In genomic region chr14:93332853-93333630, GRCh38 we compare ENCODE assay signal across 1 cellular context.
A peak's percentile ranks its signal among the peaks of the same experiment; 100 is the strongest.
TF ChIP-seq lines count a peak whose summit lies in the region.

A gene with protein sequence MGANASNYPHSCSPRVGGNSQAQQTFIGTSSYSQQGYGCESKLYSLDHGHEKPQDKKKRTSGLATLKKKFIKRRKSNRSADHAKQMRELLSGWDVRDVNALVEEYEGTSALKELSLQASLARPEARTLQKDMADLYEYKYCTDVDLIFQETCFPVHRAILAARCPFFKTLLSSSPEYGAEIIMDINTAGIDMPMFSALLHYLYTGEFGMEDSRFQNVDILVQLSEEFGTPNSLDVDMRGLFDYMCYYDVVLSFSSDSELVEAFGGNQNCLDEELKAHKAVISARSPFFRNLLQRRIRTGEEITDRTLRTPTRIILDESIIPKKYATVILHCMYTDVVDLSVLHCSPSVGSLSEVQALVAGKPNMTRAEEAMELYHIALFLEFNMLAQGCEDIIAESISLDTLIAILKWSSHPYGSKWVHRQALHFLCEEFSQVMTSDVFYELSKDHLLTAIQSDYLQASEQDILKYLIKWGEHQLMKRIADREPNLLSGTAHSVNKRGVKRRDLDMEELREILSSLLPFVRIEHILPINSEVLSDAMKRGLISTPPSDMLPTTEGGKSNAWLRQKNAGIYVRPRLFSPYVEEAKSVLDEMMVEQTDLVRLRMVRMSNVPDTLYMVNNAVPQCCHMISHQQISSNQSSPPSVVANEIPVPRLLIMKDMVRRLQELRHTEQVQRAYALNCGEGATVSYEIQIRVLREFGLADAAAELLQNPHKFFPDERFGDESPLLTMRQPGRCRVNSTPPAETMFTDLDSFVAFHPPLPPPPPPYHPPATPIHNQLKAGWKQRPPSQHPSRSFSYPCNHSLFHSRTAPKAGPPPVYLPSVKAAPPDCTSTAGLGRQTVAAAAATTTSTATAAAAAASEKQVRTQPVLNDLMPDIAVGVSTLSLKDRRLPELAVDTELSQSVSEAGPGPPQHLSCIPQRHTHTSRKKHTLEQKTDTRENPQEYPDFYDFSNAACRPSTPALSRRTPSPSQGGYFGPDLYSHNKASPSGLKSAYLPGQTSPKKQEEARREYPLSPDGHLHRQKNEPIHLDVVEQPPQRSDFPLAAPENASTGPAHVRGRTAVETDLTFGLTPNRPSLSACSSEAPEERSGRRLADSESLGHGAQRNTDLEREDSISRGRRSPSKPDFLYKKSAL (minus strand): TSS chr14:93333036. CDS start chr14:93296051, 36,985 bp downstream.

TF ChIP-seq in H1, 55 proteins besides CTCF, POLR2A, EP300 and RAD21 (continues in another document):
- TF ChIP-seq JUN (IDR thresholded peaks at IDR 0.05; ENCODE audit: low read depth, low read length) (no peak), RXRA (IDR thresholded peaks at IDR 0.05; ENCODE audit: insufficient read depth, low read depth, low read length) (no peak), BACH1 (IDR thresholded peaks at IDR 0.05; ENCODE audit: low read length) (peak; percentile 57; the same call in 1 of the 2 replicates), BCL11A (IDR thresholded peaks at IDR 0.05; ENCODE audit: low read depth in 2 of 2, low read length in 2 of 2) (no peak), YY1 (IDR thresholded peaks at IDR 0.05; ENCODE audit: low read depth, low read length) (peak; percentile 93), TAF1 (IDR thresholded peaks at IDR 0.05; ENCODE audit: low read depth, low read length) (peak; percentile 80), HDAC2 (IDR thresholded peaks at IDR 0.05; ENCODE audit: borderline replicate concordance in 1 of 2, low read depth in 2 of 2, low read length in 2 of 2) (peak in 1 of 2 experiments; percentile 72; a peak in 1 of 4 replicates), HDAC6 (IDR thresholded peaks at IDR 0.05; ENCODE audit: low read depth, low read length) (no peak), RNF2 (IDR thresholded peaks at IDR 0.05; ENCODE audit: borderline replicate concordance, low read depth, low read length, missing control alignments, poor library complexity, severe bottlenecking) (no peak), ASH2L (IDR thresholded peaks at IDR 0.05; ENCODE audit: low read length) (peak; percentile 15), GTF2F1 (IDR thresholded peaks at IDR 0.05; ENCODE audit: borderline replicate concordance, low read depth, low read length) (peak; percentile 56; the same call in 1 of the 2 replicates), SIX5 (IDR thresholded peaks at IDR 0.05; ENCODE audit: low read depth, low read length) (no peak), TBP (IDR thresholded peaks at IDR 0.05; ENCODE audit: low read depth, low read length) (peak; percentile 61; the same call in 1 of the 2 replicates), GABPA (IDR thresholded peaks at IDR 0.05; ENCODE audit: borderline replicate concordance, insufficient read depth, low read length) (no peak), CTBP2 (IDR thresholded peaks at IDR 0.05; ENCODE audit: borderline replicate concordance, insufficient read depth, insufficient read length, low read length) (no peak), SAP30 (IDR thresholded peaks at IDR 0.05; ENCODE audit: insufficient read depth, insufficient replicate concordance, low read length) (peak; percentile 74), FOSL1 (IDR thresholded peaks at IDR 0.05; ENCODE audit: insufficient read depth, low read depth, low read length) (no peak), KDM4A (IDR thresholded peaks at IDR 0.05; ENCODE audit: low read depth, low read length, severe bottlenecking) (peak; percentile 38), BRCA1 (IDR thresholded peaks at IDR 0.05; ENCODE audit: low read depth, low read length) (no peak), SP1 (IDR thresholded peaks at IDR 0.05; ENCODE audit: low read depth, low read length) (no peak), KDM5A (IDR thresholded peaks at IDR 0.05; ENCODE audit: low read length) (0 out of 2 replicates have a peak, but pooled peaks have one; percentile 36), SP2 (IDR thresholded peaks at IDR 0.05; ENCODE audit: low read length) (no peak), MAFK (IDR thresholded peaks at IDR 0.05; ENCODE audit: low read depth, low read length) (no peak), SIRT6 (IDR thresholded peaks at IDR 0.05; ENCODE audit: low read length) (no peak), CHD2 (IDR thresholded peaks at IDR 0.05; ENCODE audit: low read length) (no peak), TEAD4 (IDR thresholded peaks at IDR 0.05; ENCODE audit: low read depth, low read length) (0 out of 2 replicates have a peak, but pooled peaks have one; percentile 1), CBX5 (IDR thresholded peaks at IDR 0.05; ENCODE audit: low read depth, low read length) (no peak), ATF2 (IDR thresholded peaks at IDR 0.05; ENCODE audit: low read length) (no peak), TCF12 (IDR thresholded peaks at IDR 0.05; ENCODE audit: low read depth, low read length) (no peak), SRF (IDR thresholded peaks at IDR 0.05; ENCODE audit: low read depth, low read length) (no peak), CREB1 (IDR thresholded peaks at IDR 0.05) (peak; percentile 81), CHD1 (IDR thresholded peaks at IDR 0.05; ENCODE audit: low read depth, low read length) (no peak), POLR2AphosphoS5 (IDR thresholded peaks at IDR 0.05; ENCODE audit: low read depth, low read length) (no peak), RFX5 (IDR thresholded peaks at IDR 0.05; ENCODE audit: borderline replicate concordance, low read depth, low read length) (no peak), NANOG (IDR thresholded peaks at IDR 0.05; ENCODE audit: insufficient read depth, low read depth, low read length, poor library complexity, severe bottlenecking) (no peak), EZH2 (IDR thresholded peaks at IDR 0.05; ENCODE audit: low read depth, low read length, severe bottlenecking) (no peak), EGR1 (IDR thresholded peaks at IDR 0.05; ENCODE audit: borderline replicate concordance, low read depth, low read length) (no peak), PHF8 (conservative IDR thresholded peaks at IDR 0.05; ENCODE audit: low read depth, low read length) (peak; percentile 56; the same call in 1 of the 2 replicates), E2F6 (IDR thresholded peaks at IDR 0.05) (peak; percentile 89), SP4 (IDR thresholded peaks at IDR 0.05; ENCODE audit: low read length) (no peak), CEBPB (IDR thresholded peaks at IDR 0.05; ENCODE audit: low read depth, low read length) (no peak), RBBP5 (IDR thresholded peaks at IDR 0.05; ENCODE audit: borderline replicate concordance, low read depth, low read length) (0 out of 2 replicates have a peak, but pooled peaks have one; percentile 67), TAF7 (optimal IDR thresholded peaks at IDR 0.05; ENCODE audit: borderline replicate concordance, low read depth, low read length) (peak; percentile 32), MAX (IDR thresholded peaks at IDR 0.05) (peak; percentile 89), NRF1 (IDR thresholded peaks at IDR 0.05; ENCODE audit: low read depth, low read length) (peak; percentile 72), POU5F1 (IDR thresholded peaks at IDR 0.05; ENCODE audit: low read depth, low read length) (no peak), JUND (IDR thresholded peaks at IDR 0.05; ENCODE audit: low read length) (no peak; the same call in 1 of the 2 replicates), SUZ12 (IDR thresholded peaks at IDR 0.05; ENCODE audit: low read length) (no peak)
- TF ChIP-seq, protein P1, sequence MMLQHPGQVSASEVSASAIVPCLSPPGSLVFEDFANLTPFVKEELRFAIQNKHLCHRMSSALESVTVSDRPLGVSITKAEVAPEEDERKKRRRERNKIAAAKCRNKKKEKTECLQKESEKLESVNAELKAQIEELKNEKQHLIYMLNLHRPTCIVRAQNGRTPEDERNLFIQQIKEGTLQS (IDR thresholded peaks at IDR 0.05; ENCODE audit: insufficient read depth, low read depth, low read length) = peak; percentile 67; the same call in 1 of the 2 replicates
- TF ChIP-seq, protein P2, sequence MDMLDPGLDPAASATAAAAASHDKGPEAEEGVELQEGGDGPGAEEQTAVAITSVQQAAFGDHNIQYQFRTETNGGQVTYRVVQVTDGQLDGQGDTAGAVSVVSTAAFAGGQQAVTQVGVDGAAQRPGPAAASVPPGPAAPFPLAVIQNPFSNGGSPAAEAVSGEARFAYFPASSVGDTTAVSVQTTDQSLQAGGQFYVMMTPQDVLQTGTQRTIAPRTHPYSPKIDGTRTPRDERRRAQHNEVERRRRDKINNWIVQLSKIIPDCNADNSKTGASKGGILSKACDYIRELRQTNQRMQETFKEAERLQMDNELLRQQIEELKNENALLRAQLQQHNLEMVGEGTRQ (IDR thresholded peaks at IDR 0.05; ENCODE audit: low read length) = peak; percentile 90
- TF ChIP-seq, protein P3, sequence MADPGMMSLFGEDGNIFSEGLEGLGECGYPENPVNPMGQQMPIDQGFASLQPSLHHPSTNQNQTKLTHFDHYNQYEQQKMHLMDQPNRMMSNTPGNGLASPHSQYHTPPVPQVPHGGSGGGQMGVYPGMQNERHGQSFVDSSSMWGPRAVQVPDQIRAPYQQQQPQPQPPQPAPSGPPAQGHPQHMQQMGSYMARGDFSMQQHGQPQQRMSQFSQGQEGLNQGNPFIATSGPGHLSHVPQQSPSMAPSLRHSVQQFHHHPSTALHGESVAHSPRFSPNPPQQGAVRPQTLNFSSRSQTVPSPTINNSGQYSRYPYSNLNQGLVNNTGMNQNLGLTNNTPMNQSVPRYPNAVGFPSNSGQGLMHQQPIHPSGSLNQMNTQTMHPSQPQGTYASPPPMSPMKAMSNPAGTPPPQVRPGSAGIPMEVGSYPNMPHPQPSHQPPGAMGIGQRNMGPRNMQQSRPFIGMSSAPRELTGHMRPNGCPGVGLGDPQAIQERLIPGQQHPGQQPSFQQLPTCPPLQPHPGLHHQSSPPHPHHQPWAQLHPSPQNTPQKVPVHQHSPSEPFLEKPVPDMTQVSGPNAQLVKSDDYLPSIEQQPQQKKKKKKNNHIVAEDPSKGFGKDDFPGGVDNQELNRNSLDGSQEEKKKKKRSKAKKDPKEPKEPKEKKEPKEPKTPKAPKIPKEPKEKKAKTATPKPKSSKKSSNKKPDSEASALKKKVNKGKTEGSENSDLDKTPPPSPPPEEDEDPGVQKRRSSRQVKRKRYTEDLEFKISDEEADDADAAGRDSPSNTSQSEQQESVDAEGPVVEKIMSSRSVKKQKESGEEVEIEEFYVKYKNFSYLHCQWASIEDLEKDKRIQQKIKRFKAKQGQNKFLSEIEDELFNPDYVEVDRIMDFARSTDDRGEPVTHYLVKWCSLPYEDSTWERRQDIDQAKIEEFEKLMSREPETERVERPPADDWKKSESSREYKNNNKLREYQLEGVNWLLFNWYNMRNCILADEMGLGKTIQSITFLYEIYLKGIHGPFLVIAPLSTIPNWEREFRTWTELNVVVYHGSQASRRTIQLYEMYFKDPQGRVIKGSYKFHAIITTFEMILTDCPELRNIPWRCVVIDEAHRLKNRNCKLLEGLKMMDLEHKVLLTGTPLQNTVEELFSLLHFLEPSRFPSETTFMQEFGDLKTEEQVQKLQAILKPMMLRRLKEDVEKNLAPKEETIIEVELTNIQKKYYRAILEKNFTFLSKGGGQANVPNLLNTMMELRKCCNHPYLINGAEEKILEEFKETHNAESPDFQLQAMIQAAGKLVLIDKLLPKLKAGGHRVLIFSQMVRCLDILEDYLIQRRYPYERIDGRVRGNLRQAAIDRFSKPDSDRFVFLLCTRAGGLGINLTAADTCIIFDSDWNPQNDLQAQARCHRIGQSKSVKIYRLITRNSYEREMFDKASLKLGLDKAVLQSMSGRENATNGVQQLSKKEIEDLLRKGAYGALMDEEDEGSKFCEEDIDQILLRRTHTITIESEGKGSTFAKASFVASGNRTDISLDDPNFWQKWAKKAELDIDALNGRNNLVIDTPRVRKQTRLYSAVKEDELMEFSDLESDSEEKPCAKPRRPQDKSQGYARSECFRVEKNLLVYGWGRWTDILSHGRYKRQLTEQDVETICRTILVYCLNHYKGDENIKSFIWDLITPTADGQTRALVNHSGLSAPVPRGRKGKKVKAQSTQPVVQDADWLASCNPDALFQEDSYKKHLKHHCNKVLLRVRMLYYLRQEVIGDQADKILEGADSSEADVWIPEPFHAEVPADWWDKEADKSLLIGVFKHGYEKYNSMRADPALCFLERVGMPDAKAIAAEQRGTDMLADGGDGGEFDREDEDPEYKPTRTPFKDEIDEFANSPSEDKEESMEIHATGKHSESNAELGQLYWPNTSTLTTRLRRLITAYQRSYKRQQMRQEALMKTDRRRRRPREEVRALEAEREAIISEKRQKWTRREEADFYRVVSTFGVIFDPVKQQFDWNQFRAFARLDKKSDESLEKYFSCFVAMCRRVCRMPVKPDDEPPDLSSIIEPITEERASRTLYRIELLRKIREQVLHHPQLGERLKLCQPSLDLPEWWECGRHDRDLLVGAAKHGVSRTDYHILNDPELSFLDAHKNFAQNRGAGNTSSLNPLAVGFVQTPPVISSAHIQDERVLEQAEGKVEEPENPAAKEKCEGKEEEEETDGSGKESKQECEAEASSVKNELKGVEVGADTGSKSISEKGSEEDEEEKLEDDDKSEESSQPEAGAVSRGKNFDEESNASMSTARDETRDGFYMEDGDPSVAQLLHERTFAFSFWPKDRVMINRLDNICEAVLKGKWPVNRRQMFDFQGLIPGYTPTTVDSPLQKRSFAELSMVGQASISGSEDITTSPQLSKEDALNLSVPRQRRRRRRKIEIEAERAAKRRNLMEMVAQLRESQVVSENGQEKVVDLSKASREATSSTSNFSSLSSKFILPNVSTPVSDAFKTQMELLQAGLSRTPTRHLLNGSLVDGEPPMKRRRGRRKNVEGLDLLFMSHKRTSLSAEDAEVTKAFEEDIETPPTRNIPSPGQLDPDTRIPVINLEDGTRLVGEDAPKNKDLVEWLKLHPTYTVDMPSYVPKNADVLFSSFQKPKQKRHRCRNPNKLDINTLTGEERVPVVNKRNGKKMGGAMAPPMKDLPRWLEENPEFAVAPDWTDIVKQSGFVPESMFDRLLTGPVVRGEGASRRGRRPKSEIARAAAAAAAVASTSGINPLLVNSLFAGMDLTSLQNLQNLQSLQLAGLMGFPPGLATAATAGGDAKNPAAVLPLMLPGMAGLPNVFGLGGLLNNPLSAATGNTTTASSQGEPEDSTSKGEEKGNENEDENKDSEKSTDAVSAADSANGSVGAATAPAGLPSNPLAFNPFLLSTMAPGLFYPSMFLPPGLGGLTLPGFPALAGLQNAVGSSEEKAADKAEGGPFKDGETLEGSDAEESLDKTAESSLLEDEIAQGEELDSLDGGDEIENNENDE (IDR thresholded peaks at IDR 0.05; ENCODE audit: insufficient replicate concordance, low read length) = no peak
